ENCODE assay signal across 8 cellular contexts in the genomic region with DNA sequence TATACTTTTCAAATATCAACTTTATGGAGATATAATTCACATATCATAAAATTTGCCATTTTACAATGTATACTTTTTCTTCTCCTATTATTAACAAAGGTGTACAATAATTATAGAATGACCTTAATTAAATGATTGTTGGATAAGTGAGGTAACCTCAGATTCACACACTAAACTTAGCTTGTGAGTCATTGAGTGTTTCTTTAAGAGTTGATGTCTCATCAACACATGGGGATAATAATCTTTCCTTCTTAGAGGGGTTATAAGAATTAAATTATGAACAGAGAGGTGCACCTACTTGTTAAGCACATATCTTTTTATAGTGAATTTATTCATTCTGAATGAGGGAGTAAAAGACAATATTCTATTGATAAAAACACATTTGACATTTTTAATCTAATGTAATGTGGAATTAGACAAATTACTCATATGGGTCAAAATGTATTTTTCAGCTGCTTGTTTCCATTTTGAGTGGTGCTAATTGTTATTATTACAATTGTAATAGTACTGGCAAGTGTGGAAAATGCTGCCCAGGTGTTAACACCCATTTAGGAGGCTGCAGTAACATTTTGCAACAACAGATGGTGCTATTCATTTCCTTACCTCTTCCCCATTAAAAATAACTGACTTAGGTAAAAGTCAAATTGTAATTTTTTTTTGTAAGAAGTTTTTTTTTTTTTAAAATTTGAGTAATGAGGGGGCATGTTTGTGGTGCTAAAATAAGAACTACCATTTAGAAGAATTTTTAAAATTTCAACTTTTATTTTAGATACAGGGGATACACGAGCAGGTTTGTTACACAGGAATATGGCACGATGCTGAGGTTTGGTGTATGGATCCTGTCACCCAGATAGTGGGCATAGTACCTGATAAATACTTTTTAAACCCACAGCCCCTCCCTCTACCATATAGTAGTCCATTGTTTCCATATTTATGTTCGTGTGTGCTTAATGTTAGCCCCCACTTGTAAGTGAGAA. TPM values are rescaled to one million over a fixed set of nuclear protein-coding genes. Genes with fewer than 3 reads are reported as not detected.
DNase-seq lines count a peak whose midpoint lies in the region; ATAC-seq and TF ChIP-seq lines count a peak whose summit lies in the region.

No MANE protein-coding gene starts in this region.

- DNase-seq in AG08396 (ENCODE audit: low spot score): peak; percentile 6
- DNase-seq in GM13976 (ENCODE audit: low spot score): peak; percentile 17
- DNase-seq in LNCaP clone FGC (ENCODE audit: low read depth): peak; percentile 17
- DNase-seq in breast epithelium (ENCODE audit: low spot score in 2 of 2): no peak
- no peak for DNase-seq in nephron progenitor cell
- DNase-seq in effector memory CD8-positive, alpha-beta T cell: no peak

- peaks cover 3% of the 10 kb centered on the region for H3K27me3 Mint-ChIP-seq in nephron progenitor cell (ENCODE audit: low read depth, poor library complexity)
- peaks cover 0 to 9% of the 10 kb centered on the region in 2 donors for H3K27me3 Mint-ChIP-seq in effector memory CD8-positive, alpha-beta T cell

- ATAC-seq in effector memory CD8-positive, alpha-beta T cell (replicated peaks): no peak
- no peak for ATAC-seq in HG03097 (IDR thresholded peaks at IDR 0.05; ENCODE audit: low FRiP score, unreplicated experiment)
- ATAC-seq in GM19023 (IDR thresholded peaks at IDR 0.05; ENCODE audit: unreplicated experiment): no peak

- no peaks in the 10 kb centered on the region for H3K4me1 Mint-ChIP-seq in nephron progenitor cell
- no peaks in the 10 kb centered on the region for H3K4me1 Mint-ChIP-seq in effector memory CD8-positive, alpha-beta T cell (ENCODE audit: low read depth in 2 of 2)

- H3K9me3 Mint-ChIP-seq in nephron progenitor cell: peaks cover 8% of the 10 kb centered on the region
- no peaks in the 10 kb centered on the region for H3K9me3 Mint-ChIP-seq in effector memory CD8-positive, alpha-beta T cell

- TF ChIP-seq POLR2A in breast epithelium (IDR thresholded peaks at IDR 0.05): no peak

- TF ChIP-seq CTCF in GM13976 (IDR thresholded peaks at IDR 0.05; ENCODE audit: borderline replicate concordance, control extremely low read depth, extremely low read depth, insufficient read depth, missing control alignments): peak; percentile 52
- TF ChIP-seq CTCF in LNCaP clone FGC (IDR thresholded peaks at IDR 0.05; ENCODE audit: control insufficient read depth, extremely low read depth, insufficient read depth): peak; percentile 60
- TF ChIP-seq CTCF in breast epithelium (IDR thresholded peaks at IDR 0.05): peak; percentile 44 to 63 (median 53)
- TF ChIP-seq CTCF in nephron progenitor cell (IDR thresholded peaks at IDR 0.05): peak; percentile 69

- H3K36me3 Mint-ChIP-seq in nephron progenitor cell (ENCODE audit: low read depth): no peaks in the 10 kb centered on the region
- H3K36me3 Mint-ChIP-seq in effector memory CD8-positive, alpha-beta T cell (ENCODE audit: insufficient read depth): no peaks in the 10 kb centered on the region

- H3K27me3 ChIP-seq in breast epithelium: no peaks in the 10 kb centered on the region

- in situ Hi-C loops in GM13976 (cut with MboI; ENCODE audit: low sequenced_read_pairs, unreplicated experiment): no loop called here

- no peaks in the 10 kb centered on the region for H3K36me3 ChIP-seq in breast epithelium

- no peaks in the 10 kb centered on the region for H3K9me3 ChIP-seq in breast epithelium

- no peak overlapping the region for H3K27ac Mint-ChIP-seq in nephron progenitor cell
- H3K27ac Mint-ChIP-seq in effector memory CD8-positive, alpha-beta T cell: no peak overlapping the region

- H3K4me1 ChIP-seq in breast epithelium: no peaks in the 10 kb centered on the region

- no peak overlapping the region for H3K4me3 Mint-ChIP-seq in nephron progenitor cell
- H3K4me3 Mint-ChIP-seq in effector memory CD8-positive, alpha-beta T cell: no peak overlapping the region

- H3K27ac ChIP-seq in breast epithelium: no peak overlapping the region

- intact Hi-C loops in breast epithelium (cut with DNase I; ENCODE audit: low total_unique reads): loop anchor here (5.0 to 10.0 kb wide), 2 partner anchors 57 to 116 kb away; no protein-coding TSS in a partner anchor

- no peak overlapping the region for H3K4me3 ChIP-seq in LNCaP clone FGC (ENCODE audit: low read depth, low read length)
- no peak overlapping the region for H3K4me3 ChIP-seq in breast epithelium

RNA-seq across cellular contexts. Expression of gene DYNAP, which starts 32.1 kb away (rescaled TPM):
- not detected for total RNA-seq in breast epithelium

Comparison
In these comparisons a context has a peak if more than half of its experiments do, and no peak if none do; other contexts are left out.
1. DNase-seq: peak in AG08396 (single experiment), GM13976 (single experiment) and LNCaP clone FGC (single experiment); none in breast epithelium (0 of 2), nephron progenitor cell (single experiment) and effector memory CD8-positive, alpha-beta T cell (0 of 3).
2. Peak in every context shown above with its lines, with median percentiles within 50 percentile points of each other: CTCF ChIP-seq.